ENCODE assay signal across 24 cellular contexts in genomic region chrX:53347948-53348347, GRCh38.
"Had no signal": no experiment of that assay in that cellular context is flagged by ENCODE, and none has a peak within 500 bp of the region (broad histone marks: within the 10 kb centered on the region; RNA-seq: fewer than 3 reads in every experiment).

No MANE protein-coding gene starts in this region.

- H3K27ac ChIP-seq: left ventricle myocardium inferior, ovary, prostate gland, skin epidermis, stomach, testis, thyroid gland, transverse colon, upper lobe of left lung, vagina had no signal

- H3K4me3 ChIP-seq: left ventricle myocardium inferior, lung, ovary, prostate gland, skin epidermis, stomach, testis, thyroid gland, transverse colon, upper lobe of left lung, vagina had no signal

- DNase-seq: islet precursor cell; left ventricle myocardium inferior; mesendoderm; naive B cell; ovary; retina; right cardiac atrium; stimulated activated CD4-positive, alpha-beta T cell treated with anti-CD3 and anti-CD28 coated beads, Interleukin-12 subunit alpha, Interleukin-12 subunit beta, amount 100 ng/mL, for 4 hours; stimulated activated CD4-positive, alpha-beta T cell treated with anti-CD3 and anti-CD28 coated beads, Interleukin-15, amount 100 ng/mL, for 24 hours; stimulated activated CD4-positive, alpha-beta T cell treated with anti-CD3 and anti-CD28 coated beads, Interleukin-2, amount 100 ng/mL, for 24 hours; stimulated activated CD4-positive, alpha-beta T cell treated with anti-CD3 and anti-CD28 coated beads, Interleukin-4, amount 100 ng/mL, for 1 hour; stimulated activated naive B cell treated with anti-CD40 and anti-IgM and Interleukin-4, amounts not matched to agents 10 μg/mL and 1 μg/mL and 100 μg/mL, for 72 hours; stimulated activated naive CD8-positive, alpha-beta T cell treated with anti-CD3 and anti-CD28 coated beads, Interleukin-15, Interleukin-2, amounts not matched to agents 100 U/mL and 50 U/mL, for 24 hours; stomach; testis; thyroid gland; transverse colon; upper lobe of left lung had no signal

- H3K9me3 ChIP-seq: left ventricle myocardium inferior, ovary, prostate gland, testis, thyroid gland, transverse colon, vagina had no signal

- ATAC-seq: natural killer cell treated with Interleukin-12 subunit alpha and Interleukin-12 subunit beta and Interleukin-15 and Interleukin-18, amount 100 ng/mL, for 72 hours; right cardiac atrium; sciatic nerve; stimulated activated naive B cell treated with anti-CD40 and anti-IgM and Interleukin-4, amounts not matched to agents 10 μg/mL and 1 μg/mL and 100 μg/mL, for 72 hours; stimulated activated naive CD8-positive, alpha-beta T cell treated with anti-CD3 and anti-CD28 coated beads, Interleukin-15, Interleukin-2, amounts not matched to agents 100 U/mL and 50 U/mL, for 24 hours had no signal

- H3K4me1 ChIP-seq: left ventricle myocardium inferior, prostate gland, stomach, testis, thyroid gland, transverse colon, upper lobe of left lung, vagina had no signal
